ENCODE assay signal across 8 cellular contexts in the genomic region with DNA sequence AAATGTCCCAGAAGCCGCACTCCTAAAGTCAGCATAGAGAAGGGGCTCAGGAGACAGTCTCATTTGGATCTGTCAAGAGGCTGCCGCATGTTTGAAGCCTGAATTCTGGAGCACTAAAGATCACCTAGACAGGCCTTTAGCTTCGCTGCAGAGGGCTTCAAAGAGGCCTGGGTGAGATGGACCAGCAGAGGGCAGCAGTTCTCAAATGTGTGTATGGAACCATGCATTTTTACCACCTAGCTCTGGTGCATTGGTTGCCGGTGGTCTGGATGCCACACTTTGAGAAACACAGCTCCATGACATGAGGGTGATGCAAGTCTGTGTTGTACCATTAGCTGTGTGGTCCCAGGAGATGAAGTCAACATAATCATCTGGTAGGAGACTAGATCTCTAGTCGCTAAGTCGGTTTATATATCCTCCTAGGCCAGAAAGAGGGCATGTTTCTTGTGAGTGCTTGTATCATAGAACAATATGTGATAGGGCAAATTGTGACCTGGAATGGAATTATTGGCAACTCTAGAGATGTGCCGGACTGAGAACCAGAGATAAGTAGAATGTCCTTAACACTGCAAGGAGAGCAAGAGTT.
DNase-seq lines count a peak whose midpoint lies in the region; ATAC-seq and TF ChIP-seq lines count a peak whose summit lies in the region.

No MANE protein-coding gene starts in this region.

- no peak overlapping the region for H3K4me2 ChIP-seq in PC-3 (ENCODE audit: low read length)
- no peak overlapping the region for H3K4me2 ChIP-seq in fibroblast of lung (ENCODE audit: extremely low read depth, insufficient read depth, low read length)

- H3K36me3 ChIP-seq in BJ (ENCODE audit: control insufficient read depth, insufficient read depth, low read length) (no peaks in the 10 kb centered on the region), PC-3 (ENCODE audit: low read depth, low read length) (no peaks in the 10 kb centered on the region), fibroblast of lung (ENCODE audit: control insufficient read depth, insufficient read depth, low read length) (no peaks in the 10 kb centered on the region)

- H3K9me3 ChIP-seq in PC-3 (ENCODE audit: low read length) = no peaks in the 10 kb centered on the region
- H3K9me3 ChIP-seq in fibroblast of lung (ENCODE audit: control insufficient read depth, insufficient read depth, low read depth, low read length) = no peaks in the 10 kb centered on the region

- CTCF ChIA-PET in BJ (lab: Yijun Ruan, JAX) (interaction anchor here (0.6 to 7.5 kb wide), 36 partner anchors 9 to 1311 kb away, joined by 3 to 110 read pairs (median 4); no protein-coding TSS in a partner anchor), PC-3 (lab: Charles Lee) (interaction anchor here (0.5 to 1.1 kb wide), 11 partner anchors 30 to 185 kb away, joined by 3 to 5 read pairs (median 3); partner anchors contain the start of genes ACOT13, KIAA0319 and TDP2)

- no peaks in the 10 kb centered on the region for H3K27me3 Mint-ChIP-seq in neural crest cell (ENCODE audit: low read depth)

- TF ChIP-seq CTCF in BJ (IDR thresholded peaks at IDR 0.05; ENCODE audit: insufficient read depth, low read depth, low read length) (peak; percentile 90), PC-3 (conservative IDR thresholded peaks at IDR 0.05; ENCODE audit: low read depth, low read length) (peak; percentile 94), fibroblast of lung (conservative IDR thresholded peaks at IDR 0.05 in 1 of 2, IDR thresholded peaks at IDR 0.05 in 1 of 2; ENCODE audit: low read depth in 1 of 2, low read length in 2 of 2) (peak; percentile 80 to 93), neural crest cell (conservative IDR thresholded peaks at IDR 0.05) (peak; percentile 79)

- no peak overlapping the region for H3K9ac ChIP-seq in PC-3 (ENCODE audit: low read length)
- no peak overlapping the region for H3K9ac ChIP-seq in fibroblast of lung (ENCODE audit: insufficient read depth, low read length)

- H3K4me1 ChIP-seq in PC-3 (ENCODE audit: insufficient read depth, low read length) = peaks cover 16% of the 10 kb centered on the region
- no peaks in the 10 kb centered on the region for H3K4me1 ChIP-seq in fibroblast of lung (ENCODE audit: control insufficient read depth, extremely low read depth, insufficient read depth, low read length)

- ATAC-seq in GM19324 (IDR thresholded peaks at IDR 0.05; ENCODE audit: low FRiP score, unreplicated experiment) = peak; percentile 52
- ATAC-seq in PC-3 = peak; percentile 88
- peak; percentile 85 for ATAC-seq in stimulated activated naive CD8-positive, alpha-beta T cell treated with anti-CD3 and anti-CD28 coated beads, Interleukin-15, Interleukin-2, amounts not matched to agents 100 U/mL and 50 U/mL, for 24 hours

- no peaks in the 10 kb centered on the region for H3K79me2 ChIP-seq in PC-3 (ENCODE audit: low read length)
- no peaks in the 10 kb centered on the region for H3K79me2 ChIP-seq in fibroblast of lung (ENCODE audit: control insufficient read depth, insufficient read depth, low read length)

- POLR2A ChIA-PET in BJ (lab: Charles Lee) = no interaction called here
- POLR2A ChIA-PET in PC-3 (lab: Charles Lee; ENCODE audit: unreplicated experiment) = no interaction called here

- no peak overlapping the region for H3K4me3 Mint-ChIP-seq in neural crest cell

- H3K27ac ChIP-seq in PC-3 (ENCODE audit: low read length) = no peak overlapping the region
- no peak overlapping the region for H3K27ac ChIP-seq in fibroblast of lung (ENCODE audit: insufficient read depth, low read length)

- H3K4me3 ChIP-seq in BJ (ENCODE audit: low read depth, low read length) (no peak overlapping the region), PC-3 (ENCODE audit: low read length) (no peak overlapping the region), fibroblast of lung (replicated peaks in 1 of 4; ENCODE audit: control extremely low read depth in 1 of 4, insufficient read depth in 1 of 4, low read depth in 3 of 4, low read length in 4 of 4) (no peak overlapping the region)

- H2AFZ ChIP-seq in PC-3 (ENCODE audit: low read length) (no peak overlapping the region), fibroblast of lung (ENCODE audit: low read length) (no peak overlapping the region)

- no peak overlapping the region for H3K27ac Mint-ChIP-seq in neural crest cell (ENCODE audit: unreplicated experiment)

- DNase-seq in BJ (ENCODE audit: low read depth) (no peak), HuH-7 (ENCODE audit: low spot score) (peak; percentile 51), PC-3 (peak; percentile 84), activated T-cell treated with anti-CD3 and anti-CD28 coated beads for 48 hours (ENCODE audit: low read depth) (peak; percentile 66), fibroblast of lung (ENCODE audit: low read depth in 2 of 2) (peak; percentile 41 to 64), neural crest cell (ENCODE audit: low read depth, low spot score) (peak; percentile 78)
- DNase-seq in stimulated activated naive CD8-positive, alpha-beta T cell treated with anti-CD3 and anti-CD28 coated beads, Interleukin-15, Interleukin-2, amounts not matched to agents 100 U/mL and 50 U/mL, for 24 hours = peak; percentile 82

- peaks cover 10% of the 10 kb centered on the region for H3K4me1 Mint-ChIP-seq in neural crest cell

- no peaks in the 10 kb centered on the region for H3F3A ChIP-seq in PC-3 (ENCODE audit: low read length, unreplicated experiment)

- H4K20me1 ChIP-seq in PC-3 (ENCODE audit: low read length) (no peaks in the 10 kb centered on the region), fibroblast of lung (ENCODE audit: control insufficient read depth, extremely low read depth, insufficient read depth, low read length) (no peaks in the 10 kb centered on the region)

- no TSS peak for BruUV-seq in PC-3 (replicated peaks; lab: Mats Ljungman, UMichigan)

- intact Hi-C loops in PC-3 (cut with micrococcal nuclease) = loop anchor here (1.0 to 10.0 kb wide), 3 partner anchors 59 to 185 kb away; no protein-coding TSS in a partner anchor

- no peaks in the 10 kb centered on the region for H3K36me3 Mint-ChIP-seq in neural crest cell (ENCODE audit: low read depth)

- no peaks in the 10 kb centered on the region for H3K27me3 ChIP-seq in BJ (ENCODE audit: control insufficient read depth, insufficient read depth, low read length)
- no peaks in the 10 kb centered on the region for H3K27me3 ChIP-seq in PC-3 (ENCODE audit: low read length)
- H3K27me3 ChIP-seq in fibroblast of lung (ENCODE audit: control insufficient read depth, insufficient read depth, low read length) = no peaks in the 10 kb centered on the region

- no peaks in the 10 kb centered on the region for H3K9me3 Mint-ChIP-seq in neural crest cell

- H3K9me2 ChIP-seq in PC-3 (replicated peaks; ENCODE audit: low read length) = no peaks in the 10 kb centered on the region
